Comparison of ENCODE assay signal across 1 cellular context in genomic region chr5:62520812-62521211, GRCh38.
TF ChIP-seq lines count a peak whose summit lies in the region.

No MANE protein-coding gene starts in this region.

TF ChIP-seq in HEK293, 187 proteins besides CTCF, POLR2A, EP300 and RAD21 (continued from another document):
- TF ChIP-seq SCRT2 (tag by site-specific recombination; IDR thresholded peaks at IDR 0.05), result peak; percentile 55; the same call in 1 of the 2 replicates
